23 cellular contexts compared by ENCODE assay signal in genomic region chr6:107057679-107058078, GRCh38.
"Had no signal": no experiment of that assay in that cellular context is flagged by ENCODE, and none has a peak within 500 bp of the region (broad histone marks: within the 10 kb centered on the region; RNA-seq: fewer than 3 reads in every experiment).

No MANE protein-coding gene starts in this region.

- H3K9me3 ChIP-seq: esophagus squamous epithelium, gastrocnemius medialis, heart right ventricle, left lung, lower lobe of right lung had no signal

- ATAC-seq: gastrocnemius medialis, heart right ventricle, left cardiac atrium, left lung, left ventricle myocardium superior, lower lobe of right lung had no signal

- H3K36me3 ChIP-seq: esophagus squamous epithelium, gastrocnemius medialis, heart right ventricle, left lung, lower lobe of right lung had no signal

- H3K27me3 ChIP-seq: dorsolateral prefrontal cortex, esophagus squamous epithelium, gastrocnemius medialis, heart right ventricle had no signal

- H3K4me1 ChIP-seq: gastrocnemius medialis, lower lobe of right lung had no signal

- H3K4me3 ChIP-seq: coronary artery, dorsolateral prefrontal cortex, esophagus squamous epithelium, gastrocnemius medialis, heart right ventricle, left lung, lower lobe of right lung had no signal

- FAIRE-seq: colon, endothelial cell of umbilical vein, islet of Langerhans, keratinocyte had no signal

- H3K27ac ChIP-seq: coronary artery, dorsolateral prefrontal cortex, esophagus squamous epithelium, gastrocnemius medialis, heart right ventricle, left lung, lower lobe of right lung had no signal

- DNase-seq: dermis blood vessel endothelial cell; dorsolateral prefrontal cortex; effector CD4-positive, alpha-beta T cell; effector memory CD4-positive, alpha-beta T cell; esophagus squamous epithelium; foreskin fibroblast; foreskin melanocyte; gastrocnemius medialis; glutamatergic neuron; head of caudate nucleus; heart right ventricle; hippocampal formation; left cardiac atrium; left lung; left ventricle myocardium superior; lower lobe of right lung; mesenchymal stem cell; midbrain had no signal
